Comparison of ENCODE assay signal across 9 cellular contexts in genomic region chr16:87790278-87791023, GRCh38. TPM values are rescaled to one million over a fixed set of nuclear protein-coding genes. Genes with fewer than 3 reads are reported as not detected.
DNase-seq lines count a peak whose midpoint lies in the region; ATAC-seq and TF ChIP-seq lines count a peak whose summit lies in the region.
"Had no signal": no experiment of that assay in that cellular context is flagged by ENCODE, and none has a peak within 500 bp of the region (broad histone marks: within the 10 kb centered on the region; RNA-seq: fewer than 3 reads in every experiment).

No MANE protein-coding gene starts in this region.

- H3K4me3 ChIP-seq in WERI-Rb-1 (ENCODE audit: low read depth, low read length), result no peak overlapping the region

- no peaks in the 10 kb centered on the region for H3K27me3 ChIP-seq in WERI-Rb-1 (ENCODE audit: insufficient read depth, low read depth, severe bottlenecking)

- DNase-seq in HPDE6-E6E7 (ENCODE audit: extremely low spot score) (peak; percentile 72), amniotic epithelial cell (ENCODE audit: low read depth) (peak; percentile 81), left colon (peak in 1 of 2 donors; percentile 67), WERI-Rb-1 (no peak)
- no peak for DNase-seq in activated CD4-positive, CD25-positive, alpha-beta regulatory T cell treated with anti-CD3 and anti-CD28 coated beads, Interleukin-2, amount 50 U/mL, for 72 hours
- DNase-seq: NCI-H187 had no signal

- ATAC-seq in left colon, result peak; percentile 26
- ATAC-seq in GM18909 (IDR thresholded peaks at IDR 0.05; ENCODE audit: poor library complexity, unreplicated experiment), result no peak
- no peak for ATAC-seq in GM18519 (IDR thresholded peaks at IDR 0.05; ENCODE audit: low FRiP score, unreplicated experiment)

- no peaks in the 10 kb centered on the region for H3K9me3 ChIP-seq in WERI-Rb-1 (ENCODE audit: severe bottlenecking)

- H3K27ac ChIP-seq in 22Rv1 (peak overlapping the region; percentile 55; the same call in 1 of the 2 replicates), WERI-Rb-1 (no peak overlapping the region)

- intact Hi-C loops in left colon (cut with DNase I, micrococcal nuclease), result no loop called here

- no peaks in the 10 kb centered on the region for H3K36me3 ChIP-seq in WERI-Rb-1

- TF ChIP-seq CTCF in 22Rv1 (IDR thresholded peaks at IDR 0.05) (no peak), WERI-Rb-1 (IDR thresholded peaks at IDR 0.05; ENCODE audit: low read depth, low read length) (no peak)

RNA-seq across cellular contexts. Expression of gene KLHDC4, which starts 24.7 kb away (rescaled TPM):
- total RNA-seq in left colon, result 100 to 1,000 TPM in 1 of 2 donors, 10 to 100 TPM in 1; 28.7 to 118 TPM

Comparison
In these comparisons a context has a peak if more than half of its experiments do, and no peak if none do; other contexts are left out.
1. DNase-seq: peak in HPDE6-E6E7 (single experiment) and amniotic epithelial cell (single experiment); none in activated CD4-positive, CD25-positive, alpha-beta regulatory T cell treated with anti-CD3 and anti-CD28 coated beads, Interleukin-2, amount 50 U/mL, for 72 hours (single experiment) and WERI-Rb-1 (single experiment).